25 cellular contexts compared by ENCODE assay signal in the genomic region with DNA sequence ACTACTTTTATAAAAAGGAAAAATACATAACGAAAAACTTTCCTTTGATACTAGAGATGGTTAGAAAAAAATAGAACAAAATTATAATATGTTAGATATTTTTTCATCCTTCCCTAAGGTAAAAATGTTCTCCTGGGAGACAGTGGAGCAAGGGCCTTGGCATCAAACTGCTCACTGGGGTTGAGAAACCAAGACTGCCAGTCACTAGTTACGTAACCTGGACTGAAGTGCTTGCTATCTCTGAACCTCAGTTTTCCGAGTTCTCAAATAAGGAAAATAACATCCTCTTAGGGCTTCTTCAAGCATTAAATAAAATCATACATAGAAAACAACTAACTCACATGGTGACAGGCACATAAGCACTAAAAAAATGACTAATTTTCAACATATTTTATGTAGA. TPM values are rescaled to one million over a fixed set of nuclear protein-coding genes. Genes with fewer than 3 reads are reported as not detected.
A peak's percentile ranks its signal among the peaks of the same experiment; 100 is the strongest.
DNase-seq lines count a peak whose midpoint lies in the region; ATAC-seq, FAIRE-seq and TF ChIP-seq lines count a peak whose summit lies in the region.
"Had no signal": no experiment of that assay in that cellular context is flagged by ENCODE, and none has a peak within 500 bp of the region (broad histone marks: within the 10 kb centered on the region; RNA-seq: fewer than 3 reads in every experiment).

No MANE protein-coding gene starts in this region.

- H3K36me3 ChIP-seq in trophoblast cell (ENCODE audit: control insufficient read depth in 1 of 2, insufficient read depth in 2 of 2, low read length in 2 of 2) (no peaks in the 10 kb centered on the region), upper lobe of left lung (no peaks in the 10 kb centered on the region)
- H3K36me3 ChIP-seq: gastroesophageal sphincter, Peyer's patch, sigmoid colon, stomach, tibial nerve had no signal

- no peak overlapping the region for H2AK5ac ChIP-seq in trophoblast cell (ENCODE audit: low read length)

- no CpG with 5 or more reads among the region's 3 CpGs for WGBS in trophoblast cell (ENCODE audit: extremely low coverage, insufficient coverage, insufficient read length)
- 85% methylated on average over 3 of the region's 3 CpGs for WGBS in upper lobe of left lung, 2 donors

- H3K18ac ChIP-seq in trophoblast cell (ENCODE audit: low read length) = no peak overlapping the region

- H2BK5ac ChIP-seq in trophoblast cell (ENCODE audit: low read depth, low read length, poor library complexity) = peak overlapping the region; percentile 81

- H3K9ac ChIP-seq in trophoblast cell (ENCODE audit: low read length) = no peak overlapping the region

- peak overlapping the region; percentile 72 for H2BK120ac ChIP-seq in trophoblast cell (ENCODE audit: insufficient read depth, low read length, poor library complexity)

- no peak overlapping the region for H2AFZ ChIP-seq in trophoblast cell (ENCODE audit: insufficient read depth, low read length, poor library complexity)

- ATAC-seq in upper lobe of left lung (ENCODE audit: low FRiP score in 2 of 2) = no peak
- ATAC-seq: activated T-cell treated with anti-CD3 and anti-CD28 coated beads, Interleukin-2, amount 50 U/mL, for 4 hours; gastroesophageal sphincter had no signal

- H3K27me3 ChIP-seq in trophoblast cell (ENCODE audit: insufficient read depth, low read length) (no peaks in the 10 kb centered on the region), upper lobe of left lung (no peaks in the 10 kb centered on the region)
- H3K27me3 ChIP-seq: gastroesophageal sphincter, Peyer's patch, sigmoid colon, stomach, tibial nerve had no signal

- H3K9me3 ChIP-seq in trophoblast cell (ENCODE audit: insufficient read depth, low read depth, low read length) = no peaks in the 10 kb centered on the region
- H3K9me3 ChIP-seq in upper lobe of left lung = no peaks in the 10 kb centered on the region
- H3K9me3 ChIP-seq: gastroesophageal sphincter, Peyer's patch, sigmoid colon, stomach, tibial nerve had no signal

- H3K79me2 ChIP-seq in trophoblast cell (ENCODE audit: control insufficient read depth, insufficient read depth, low read length, poor library complexity) = peaks cover under 1% of the 10 kb centered on the region

- no peak for TF ChIP-seq EP300 in upper lobe of left lung (IDR thresholded peaks at IDR 0.05)

- H3K23ac ChIP-seq in trophoblast cell (ENCODE audit: low read length) = no peak overlapping the region

- TF ChIP-seq POLR2A in GM12891 (IDR thresholded peaks at IDR 0.05; ENCODE audit: low read depth, low read length) (no peak), upper lobe of left lung (IDR thresholded peaks at IDR 0.05) (no peak)

- peak overlapping the region; percentile 66 for H4K8ac ChIP-seq in trophoblast cell (ENCODE audit: low read depth, low read length)

- H4K91ac ChIP-seq in trophoblast cell (ENCODE audit: low read depth, low read length) = peak overlapping the region; percentile 72

- no peak overlapping the region for H3K4me2 ChIP-seq in trophoblast cell (ENCODE audit: low read length)

- H3K14ac ChIP-seq in trophoblast cell (ENCODE audit: low read length) = no peak overlapping the region

- peak overlapping the region; percentile 81 for H2BK12ac ChIP-seq in trophoblast cell (ENCODE audit: low read length)

- no peak overlapping the region for H4K12ac ChIP-seq in trophoblast cell (ENCODE audit: low read depth, low read length)

- H3K27ac ChIP-seq in trophoblast cell (ENCODE audit: low read depth, low read length) (peak overlapping the region; percentile 84), upper lobe of left lung (no peak overlapping the region)
- H3K27ac ChIP-seq: gastroesophageal sphincter, Peyer's patch, sigmoid colon, stomach, tibial nerve had no signal

- H3K4me3 ChIP-seq in trophoblast cell (ENCODE audit: low read depth, low read length) (no peak overlapping the region), upper lobe of left lung (no peak overlapping the region)
- H3K4me3 ChIP-seq: gastroesophageal sphincter, Peyer's patch, sigmoid colon, stomach, tibial nerve had no signal

- TF ChIP-seq CTCF in upper lobe of left lung (IDR thresholded peaks at IDR 0.05) = no peak

- H3K4ac ChIP-seq in trophoblast cell (ENCODE audit: low read depth, low read length) = peak overlapping the region; percentile 43

- no peak for FAIRE-seq in GM12891 (lab: Jason Lieb, UNC)
- FAIRE-seq: H54, islet of Langerhans had no signal

- peaks cover 10 to 30% of the 10 kb centered on the region in 2 experiments for H3K4me1 ChIP-seq in trophoblast cell (ENCODE audit: control insufficient read depth in 1 of 2, insufficient read depth in 2 of 2, low read length in 2 of 2)
- H3K4me1 ChIP-seq in upper lobe of left lung = no peaks in the 10 kb centered on the region
- H3K4me1 ChIP-seq: Peyer's patch had no signal

- peaks cover 33% of the 10 kb centered on the region for H3K79me1 ChIP-seq in trophoblast cell (ENCODE audit: low read length)

- DNase-seq in ELR (ENCODE audit: low read depth) (peak; percentile 43), RPMI7951 (ENCODE audit: low read depth) (peak; percentile 48), fibroblast of gingiva (ENCODE audit: low read depth) (peak; percentile 64), trophoblast cell (peak in 1 of 2 donors; percentile 12), GM12891 (ENCODE audit: insufficient read length, low spot score) (no peak), NCI-H2081 (lab: John Stamatoyannopoulos, UW) (no peak), upper lobe of left lung (no peak)
- DNase-seq in activated CD8-positive, alpha-beta memory T cell treated with anti-CD3 and anti-CD28 coated beads for 24 hours = no peak
- DNase-seq: activated CD4-positive, alpha-beta T cell treated with anti-CD3 and anti-CD28 coated beads for 48 hours; activated naive CD4-positive, alpha-beta T cell treated with anti-CD3 and anti-CD28 coated beads, Interleukin-2, amount 10 ng/mL, durations not matched to agents 7 days and 5 days; activated T-cell treated with anti-CD3 and anti-CD28 coated beads, Interleukin-2, amount 50 U/mL, for 4 hours; aorta; CD4-positive, CD25-positive, alpha-beta regulatory T cell; GDM1; KBM-7; MV-4-11; NCI-H524 treated with DMSO at 0.1 percent for 48 hours; Peyer's patch; sigmoid colon; stomach; T-helper 2 cell had no signal

TF ChIP-seq in GM12891, 5 proteins besides CTCF, POLR2A, EP300 and RAD21:
- TF ChIP-seq POU2F2 (IDR thresholded peaks at IDR 0.05; ENCODE audit: low read depth, low read length) = no peak
- no peak for TF ChIP-seq SPI1 (IDR thresholded peaks at IDR 0.05; ENCODE audit: low read depth, low read length)
- TF ChIP-seq POLR2AphosphoS5 (IDR thresholded peaks at IDR 0.05; ENCODE audit: low read depth, low read length) = no peak

RNA-seq across cellular contexts. Expression of a gene that starts 48.2 kb away (rescaled TPM):
- total RNA-seq in RPMI7951 (2014; rRNA removed; shearing (Covaris generic)) = 98.9 and 127 TPM in 2 replicates
- 105 and 107 TPM in 2 replicates for polyA plus RNA-seq in trophoblast cell (2013)
- 0.15 TPM for polyA plus RNA-seq in GM12891 (2012; ENCODE audit: low read depth, missing spikeins)
- 10 to 100 TPM in 3 of 6 donors, 1 to 10 TPM in 3; 4.9 to 21.0 (median 10.5) TPM for total RNA-seq in upper lobe of left lung

Comparison
In these comparisons a context has a peak if more than half of its experiments do, and no peak if none do; other contexts are left out.
1. DNase-seq: peak in ELR (single experiment), RPMI7951 (single experiment) and fibroblast of gingiva (single experiment); none in GM12891 (single experiment), NCI-H2081 (0 of 2), activated CD8-positive, alpha-beta memory T cell treated with anti-CD3 and anti-CD28 coated beads for 24 hours (single experiment) and upper lobe of left lung (0 of 2).